Comparison of ENCODE assay signal across 1 cellular context in genomic region chr4:182738283-182739047, GRCh38.
TF ChIP-seq lines count a peak whose summit lies in the region.

No MANE protein-coding gene starts in this region.

TF ChIP-seq in SK-N-SH, 30 proteins besides CTCF, POLR2A, EP300 and RAD21 (continued from another document):
- TF ChIP-seq GATA2 (CRISPR knock-in tag; IDR thresholded peaks at IDR 0.05) (peak; percentile 47; the same call in 1 of the 2 replicates), MAX (IDR thresholded peaks at IDR 0.05; ENCODE audit: low read depth) (no peak), MXI1 (IDR thresholded peaks at IDR 0.05; ENCODE audit: low read depth, low read length) (peak; percentile 18; the same call in 1 of the 2 replicates), EZH2phosphoT487 (IDR thresholded peaks at IDR 0.05; ENCODE audit: borderline replicate concordance, low read depth) (no peak)
